In genomic region chr18:23585007-23585871, GRCh38 we compare ENCODE assay signal across 8 cellular contexts. TPM values are rescaled to one million over a fixed set of nuclear protein-coding genes. Genes with fewer than 3 reads are reported as not detected.
DNase-seq lines count a peak whose midpoint lies in the region; ATAC-seq and TF ChIP-seq lines count a peak whose summit lies in the region.

No MANE protein-coding gene starts in this region.

- H3K4me2 ChIP-seq in BLaER1 (peak overlapping the region; percentile 96), neural progenitor cell (peak overlapping the region; percentile 86)

- H3K9ac ChIP-seq in BLaER1 (peak overlapping the region; percentile 90), neural progenitor cell (peak overlapping the region; percentile 63)

- 28% methylated on average over 19 of the region's 19 CpGs for WGBS in esophagus squamous epithelium, 2 donors

- H3K4me1 ChIP-seq in BLaER1, result peaks cover 45% of the 10 kb centered on the region
- H3K4me1 ChIP-seq in esophagus squamous epithelium, result peaks cover 29 to 69% (median 32%) of the 10 kb centered on the region in 3 donors
- peaks cover 26% of the 10 kb centered on the region for H3K4me1 ChIP-seq in neural progenitor cell

- TF ChIP-seq POLR2A in esophagus squamous epithelium (IDR thresholded peaks at IDR 0.05), result peak in 1 of 4 donors; percentile 23

- H3K4me3 ChIP-seq in BLaER1 (peak overlapping the region; percentile 91), esophagus squamous epithelium (peak overlapping the region; percentile 87 to 92 (median 89)), neural progenitor cell (peak overlapping the region; percentile 73)

- intact Hi-C loops in esophagus squamous epithelium (cut with DNase I), result no loop called here

- no peak overlapping the region for H2AFZ ChIP-seq in neural progenitor cell (replicated peaks)

- H3K27me3 Mint-ChIP-seq in neural progenitor cell (ENCODE audit: insufficient read depth, low read depth), result peaks cover 2% of the 10 kb centered on the region

- H3K36me3 ChIP-seq in BLaER1 (peaks cover 32% of the 10 kb centered on the region), esophagus squamous epithelium (no peaks in the 10 kb centered on the region), neural progenitor cell (no peaks in the 10 kb centered on the region)

- H4K20me1 ChIP-seq in BLaER1, result peaks cover 48% of the 10 kb centered on the region
- peaks cover 9% of the 10 kb centered on the region for H4K20me1 ChIP-seq in neural progenitor cell (ENCODE audit: low read depth)

- H3K79me2 ChIP-seq in neural progenitor cell (ENCODE audit: low read depth), result peaks cover 56% of the 10 kb centered on the region

- peaks cover 40% of the 10 kb centered on the region for H3K4me1 Mint-ChIP-seq in neural progenitor cell

- H3K27ac ChIP-seq in BLaER1 (peak overlapping the region; percentile 90), esophagus squamous epithelium (peak overlapping the region; percentile 97 to 100 (median 99)), neural progenitor cell (no peak overlapping the region)

- H3K4me3 Mint-ChIP-seq in neural progenitor cell, result peak overlapping the region; percentile 98

- peaks cover 4% of the 10 kb centered on the region for H3K36me3 Mint-ChIP-seq in neural progenitor cell

- H3K9me3 ChIP-seq in BLaER1 (no peaks in the 10 kb centered on the region), esophagus squamous epithelium (no peaks in the 10 kb centered on the region), neural progenitor cell (ENCODE audit: low read depth) (no peaks in the 10 kb centered on the region)

- DNase-seq in HCEC 1CT (peak; percentile 43), UCSD-AML1 (lab: John Stamatoyannopoulos, UW; ENCODE audit: unreplicated experiment) (peak; percentile 18), esophagus squamous epithelium (lab: John Stamatoyannopoulos, UW) (no peak), neural progenitor cell (ENCODE audit: low spot score) (peak; percentile 28), COR-L47 (lab: John Stamatoyannopoulos, UW) (no peak)

- no peak for ATAC-seq in GM21529 (IDR thresholded peaks at IDR 0.05; ENCODE audit: unreplicated experiment)
- no peak for ATAC-seq in GM19035 (IDR thresholded peaks at IDR 0.05; ENCODE audit: unreplicated experiment)

- H3K27ac Mint-ChIP-seq in neural progenitor cell, result peak overlapping the region; percentile 96

- TF ChIP-seq CTCF in esophagus squamous epithelium (IDR thresholded peaks at IDR 0.05), result no peak
- no peak for TF ChIP-seq CTCF in neural progenitor cell (IDR thresholded peaks at IDR 0.05)

- no peaks in the 10 kb centered on the region for H3K9me3 Mint-ChIP-seq in neural progenitor cell

- H3F3A ChIP-seq in neural progenitor cell (ENCODE audit: low read depth), result peaks cover 22% of the 10 kb centered on the region

- H3K27me3 ChIP-seq in BLaER1 (no peaks in the 10 kb centered on the region), esophagus squamous epithelium (no peaks in the 10 kb centered on the region), neural progenitor cell (peaks cover 6% of the 10 kb centered on the region)

RNA-seq across cellular contexts. Expression of gene NPC1, which starts 1.1 kb away (rescaled TPM):
- 10 to 100 TPM; 16.9 to 73.7 (median 43.6) TPM for total RNA-seq in esophagus squamous epithelium
- 20.9 and 31.4 TPM in 2 replicates for total RNA-seq in neural progenitor cell (ENCODE audit: low replicate concordance)

Comparison
In these comparisons a context has a peak if more than half of its experiments do, and no peak if none do; other contexts are left out.
1. DNase-seq: peak in HCEC 1CT (single experiment), UCSD-AML1 (single experiment) and neural progenitor cell (single experiment); none in esophagus squamous epithelium (single experiment) and COR-L47 (single experiment).
2. Peak in every context shown above with its lines, with median percentiles within 50 percentile points of each other: H3K4me3 ChIP-seq.